7 cellular contexts compared by ENCODE assay signal in the genomic region with DNA sequence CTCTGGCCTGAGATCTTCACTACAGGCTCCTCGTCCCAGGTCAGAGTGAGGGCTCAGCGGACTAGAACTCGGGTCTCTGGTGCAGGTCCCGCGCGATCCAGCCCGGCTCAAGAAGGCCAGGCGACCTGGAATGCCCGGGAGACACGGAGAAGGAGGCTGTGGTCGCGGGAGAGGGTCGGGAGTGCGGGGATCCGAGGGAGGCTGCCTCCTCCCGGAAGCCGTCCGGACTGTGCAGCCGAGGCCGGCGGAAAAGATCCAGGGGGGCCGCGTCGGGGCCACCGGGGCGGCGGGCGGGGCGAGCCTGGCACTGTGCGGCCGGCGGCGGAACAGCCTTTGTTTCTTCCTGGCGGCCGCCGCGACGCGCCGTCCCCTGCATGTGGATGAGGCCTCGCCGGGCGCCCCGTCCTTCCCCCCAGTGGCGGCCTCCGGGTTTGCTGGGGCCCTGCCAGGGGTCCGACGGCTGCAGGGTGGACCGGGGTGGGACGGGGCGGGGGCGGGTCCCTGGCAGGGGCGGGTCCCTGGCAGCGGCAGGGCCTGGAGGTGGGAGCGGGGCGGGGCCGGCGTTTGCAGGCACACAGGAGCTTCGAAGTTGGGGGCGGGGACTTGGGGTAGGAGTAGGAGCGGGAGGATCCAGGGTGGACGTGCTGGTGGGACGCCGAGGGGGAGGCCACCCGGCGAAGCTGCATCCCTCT. TPM values are rescaled to one million over a fixed set of nuclear protein-coding genes. Genes with fewer than 3 reads are reported as not detected.
A peak's percentile ranks its signal among the peaks of the same experiment; 100 is the strongest.
DNase-seq lines count a peak whose midpoint lies in the region; ATAC-seq and TF ChIP-seq lines count a peak whose summit lies in the region.

No MANE protein-coding gene starts in this region.

- TF ChIP-seq CTCF in fibroblast of villous mesenchyme (IDR thresholded peaks at IDR 0.05; ENCODE audit: insufficient read depth, low read depth, low read length) (no peak), prostate gland (IDR thresholded peaks at IDR 0.05) (no peak)

- 6% methylated on average over 44 of the region's 66 CpGs for WGBS in prostate gland

- H3K27ac ChIP-seq in prostate gland: no peak overlapping the region

- H3K9ac ChIP-seq in NT2/D1 (ENCODE audit: insufficient read length, low read depth): peak overlapping the region; percentile 76

- intact Hi-C loops in prostate gland (cut with DNase I): no loop called here

- peak overlapping the region; percentile 51 for H3K4me3 ChIP-seq in H7 (ENCODE audit: insufficient read depth, low read depth, low read length)
- H3K4me3 ChIP-seq in NT2/D1 (ENCODE audit: insufficient read length, low read depth): peak overlapping the region; percentile 42
- peak overlapping the region; percentile 42 for H3K4me3 ChIP-seq in fibroblast of villous mesenchyme (ENCODE audit: low read depth, low read length)
- H3K4me3 ChIP-seq in prostate gland: peak overlapping the region; percentile 5 to 27

- no peak for ATAC-seq in GM19023 (IDR thresholded peaks at IDR 0.05; ENCODE audit: unreplicated experiment)
- no peak for ATAC-seq in HG02759 (IDR thresholded peaks at IDR 0.05; ENCODE audit: unreplicated experiment)

- TF ChIP-seq POLR2A in prostate gland (IDR thresholded peaks at IDR 0.05): no peak

- DNase-seq in H7 (peak; percentile 97), NT2/D1 (ENCODE audit: low read depth, low spot score) (peak; percentile 50), fibroblast of villous mesenchyme (ENCODE audit: low read depth) (peak; percentile 44), prostate gland (ENCODE audit: low spot score) (peak; percentile 24)
- DNase-seq in activated effector memory CD4-positive, alpha-beta T cell treated with anti-CD3 and anti-CD28 coated beads, Interleukin-2, amount 50 U/mL, for 16 hours: no peak

- H3K27me3 ChIP-seq in H7 (ENCODE audit: control insufficient read depth, insufficient read depth, low read length) (peaks cover 33% of the 10 kb centered on the region), NT2/D1 (ENCODE audit: insufficient read depth, insufficient read length) (peaks cover 25% of the 10 kb centered on the region), prostate gland (replicated peaks; ENCODE audit: insufficient read depth) (peaks cover 8% of the 10 kb centered on the region)

- H3K9me3 ChIP-seq in NT2/D1 (ENCODE audit: insufficient read depth, low read length): peaks cover 23% of the 10 kb centered on the region
- H3K9me3 ChIP-seq in prostate gland: no peaks in the 10 kb centered on the region

- H3K4me1 ChIP-seq in NT2/D1 (ENCODE audit: insufficient read depth, insufficient read length): peaks cover 2% of the 10 kb centered on the region
- peaks cover 3% of the 10 kb centered on the region for H3K4me1 ChIP-seq in prostate gland (replicated peaks)

- H3K36me3 ChIP-seq in H7 (replicated peaks; ENCODE audit: control insufficient read depth, insufficient read depth, low read length): no peaks in the 10 kb centered on the region
- no peaks in the 10 kb centered on the region for H3K36me3 ChIP-seq in NT2/D1 (ENCODE audit: insufficient read depth, insufficient read length, low read length)
- H3K36me3 ChIP-seq in prostate gland: no peaks in the 10 kb centered on the region

RNA-seq across cellular contexts. Expression of a gene that starts 1.0 kb away (rescaled TPM):
- 2.4 and 3.0 TPM in 2 replicates for total RNA-seq in H7 (2014; rRNA removed; shearing (Covaris generic))
- total RNA-seq in fibroblast of villous mesenchyme (not detected in 2 replicates), prostate gland (1 to 10 TPM in 1 of 2 donors, not detected in 1; 3.5 TPM)

RNA-seq across cellular contexts. Expression of a gene that starts 32.6 kb away (rescaled TPM):
- total RNA-seq in H7 (2014; rRNA removed; shearing (Covaris generic)): 54.8 and 57.7 TPM in 2 replicates
- total RNA-seq in fibroblast of villous mesenchyme (11.2 and 14.8 TPM in 2 replicates), prostate gland (10 to 100 TPM; 63.7 to 64.4 TPM)
